ENCODE assay signal across 1 cellular context in the genomic region with DNA sequence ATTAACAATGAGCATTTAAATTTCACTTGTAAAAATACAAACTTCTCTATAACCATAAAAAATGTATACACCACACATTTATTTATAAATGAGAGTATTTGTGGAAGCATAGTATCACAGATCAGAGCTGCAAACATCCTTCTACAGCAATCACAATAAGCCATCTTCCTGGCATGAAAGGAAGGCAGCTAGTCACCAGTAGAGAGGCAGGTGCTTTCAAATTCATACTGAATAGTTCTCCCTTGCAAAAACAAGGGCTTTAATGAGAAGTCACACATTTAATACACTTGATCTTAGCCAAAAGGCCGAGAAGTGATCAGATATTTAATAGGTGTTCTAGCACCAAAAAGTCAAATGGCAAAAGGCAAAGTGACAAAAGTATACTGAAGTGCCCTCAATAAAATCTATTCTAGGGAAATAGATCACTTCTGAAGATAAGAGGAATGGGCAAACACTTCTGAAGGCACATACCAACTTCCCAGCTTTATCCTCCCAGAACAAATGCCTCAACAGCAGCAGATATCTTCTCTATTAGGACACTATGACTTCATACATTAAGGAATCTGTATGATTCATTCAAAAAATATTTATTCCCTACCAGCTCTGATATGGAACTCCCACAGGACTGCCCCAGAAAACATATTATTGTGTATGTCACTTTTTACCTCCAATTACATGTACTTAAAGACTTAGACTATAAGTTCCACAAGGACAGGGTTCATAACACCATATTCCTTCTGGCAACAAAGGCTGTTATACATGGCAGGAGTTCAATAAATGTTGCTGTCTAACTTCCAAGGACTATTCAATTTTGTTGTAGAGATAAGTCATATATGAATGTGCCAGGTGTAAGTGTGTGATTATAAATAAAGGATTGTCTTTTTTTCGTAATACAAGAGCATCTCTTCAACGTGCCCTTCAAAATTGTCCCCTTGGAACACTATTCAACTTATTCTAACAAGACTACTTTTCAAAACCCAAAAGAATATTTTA.
A peak's percentile ranks its signal among the peaks of the same experiment; 100 is the strongest.
TF ChIP-seq lines count a peak whose summit lies in the region.

No MANE protein-coding gene starts in this region.

TF ChIP-seq in SK-N-SH treated with all-trans-retinoic acid at 6 μM for 48 hours, 23 proteins besides CTCF, POLR2A, EP300 and RAD21 (continued from another document):
- TF ChIP-seq CREB5 (CRISPR knock-in tag; IDR thresholded peaks at IDR 0.05; ENCODE audit: low read depth) (peak; percentile 83), ZNF565 (CRISPR knock-in tag; conservative IDR thresholded peaks at IDR 0.05; ENCODE audit: low read depth) (no peak), PPARA (CRISPR knock-in tag; IDR thresholded peaks at IDR 0.05; ENCODE audit: borderline replicate concordance) (no peak), GLIS3 (CRISPR knock-in tag; IDR thresholded peaks at IDR 0.05) (no peak)
- TF ChIP-seq, protein P1, sequence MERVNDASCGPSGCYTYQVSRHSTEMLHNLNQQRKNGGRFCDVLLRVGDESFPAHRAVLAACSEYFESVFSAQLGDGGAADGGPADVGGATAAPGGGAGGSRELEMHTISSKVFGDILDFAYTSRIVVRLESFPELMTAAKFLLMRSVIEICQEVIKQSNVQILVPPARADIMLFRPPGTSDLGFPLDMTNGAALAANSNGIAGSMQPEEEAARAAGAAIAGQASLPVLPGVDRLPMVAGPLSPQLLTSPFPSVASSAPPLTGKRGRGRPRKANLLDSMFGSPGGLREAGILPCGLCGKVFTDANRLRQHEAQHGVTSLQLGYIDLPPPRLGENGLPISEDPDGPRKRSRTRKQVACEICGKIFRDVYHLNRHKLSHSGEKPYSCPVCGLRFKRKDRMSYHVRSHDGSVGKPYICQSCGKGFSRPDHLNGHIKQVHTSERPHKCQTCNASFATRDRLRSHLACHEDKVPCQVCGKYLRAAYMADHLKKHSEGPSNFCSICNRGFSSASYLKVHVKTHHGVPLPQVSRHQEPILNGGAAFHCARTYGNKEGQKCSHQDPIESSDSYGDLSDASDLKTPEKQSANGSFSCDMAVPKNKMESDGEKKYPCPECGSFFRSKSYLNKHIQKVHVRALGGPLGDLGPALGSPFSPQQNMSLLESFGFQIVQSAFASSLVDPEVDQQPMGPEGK (CRISPR knock-in tag; IDR thresholded peaks at IDR 0.05; ENCODE audit: borderline replicate concordance): no peak
